Comparison of ENCODE assay signal across 21 cellular contexts in genomic region chr7:101898019-101898575, GRCh38.
DNase-seq lines count a peak whose midpoint lies in the region; ATAC-seq and TF ChIP-seq lines count a peak whose summit lies in the region.
"Had no signal": no experiment of that assay in that cellular context is flagged by ENCODE, and none has a peak within 500 bp of the region (broad histone marks: within the 10 kb centered on the region; RNA-seq: fewer than 3 reads in every experiment).

No MANE protein-coding gene starts in this region.

- H2BK120ac ChIP-seq in H9 (ENCODE audit: low read depth, low read length, poor library complexity, severe bottlenecking) = no peak overlapping the region

- H2AK5ac ChIP-seq in H9 (ENCODE audit: insufficient read length, low read length) = no peak overlapping the region

- H3K56ac ChIP-seq in H9 (ENCODE audit: insufficient read length, low read depth, low read length) = no peak overlapping the region

- no peak overlapping the region for H2BK15ac ChIP-seq in H9 (ENCODE audit: low read depth, low read length)

- no peak overlapping the region for H4K5ac ChIP-seq in H9 (ENCODE audit: insufficient read length, low read depth, low read length)

- DNase-seq in H9 = no peak
- peak; percentile 7 for DNase-seq in brain pericyte (ENCODE audit: low read depth, low spot score)
- DNase-seq in lower lobe of right lung = peak; percentile 33
- DNase-seq in spleen = peak; percentile 53
- no peak for DNase-seq in foreskin keratinocyte
- DNase-seq in LoVo (ENCODE audit: low spot score) = no peak
- no peak for DNase-seq in activated T-helper 1 cell treated with anti-CD3 and anti-CD28 coated beads, Interleukin-12 subunit alpha, Interleukin-12 subunit beta, Interleukin-2, Interleukin-4 antibody, amounts not matched to agents 30 ng/mL and 10 ng/mL and 1 ng/mL, durations not matched to agents 14 hours and 24 hours and 36 hours (ENCODE audit: low spot score)
- DNase-seq: activated CD4-positive, alpha-beta T cell treated with anti-CD3 and anti-CD28 coated beads for 48 hours; activated CD8-positive, alpha-beta memory T cell treated with anti-CD3 and anti-CD28 coated beads, Interleukin-2, amount 50 U/mL, for 4 hours; activated gamma-delta T cell treated with Interleukin-2 at 50 U/mL for 16 hours; amniotic stem cell; GOT3; immature natural killer cell; MM.1S; naive B cell; NCI-H1694 treated with DMSO at 0.1 percent for 48 hours; NCI-H2227 treated with DMSO at 0.1 percent for 48 hours; posterior cingulate gyrus; stimulated activated naive B cell treated with anti-CD40 and anti-IgM and Interleukin-4, amounts not matched to agents 10 μg/mL and 1 μg/mL and 100 μg/mL, for 72 hours; SW 1271; upper lobe of left lung had no signal

- peak in 1 of 2 donors; percentile 36 for ATAC-seq in lower lobe of right lung
- ATAC-seq in foreskin keratinocyte = no peak
- ATAC-seq: stimulated activated naive B cell treated with anti-CD40 and anti-IgM and Interleukin-4, amounts not matched to agents 10 μg/mL and 1 μg/mL and 100 μg/mL, for 72 hours had no signal

- H3K27me3 ChIP-seq in H9 (ENCODE audit: insufficient read depth, low read length) (no peaks in the 10 kb centered on the region), lower lobe of right lung (ENCODE audit: low read depth) (no peaks in the 10 kb centered on the region), spleen (replicated peaks in 1 of 7) (no peaks in the 10 kb centered on the region), foreskin keratinocyte (no peaks in the 10 kb centered on the region)
- H3K27me3 ChIP-seq: upper lobe of left lung had no signal

- no peak for TF ChIP-seq CTCF in H9 (conservative IDR thresholded peaks at IDR 0.05)
- no peak for TF ChIP-seq CTCF in lower lobe of right lung (IDR thresholded peaks at IDR 0.05)
- TF ChIP-seq CTCF in spleen (IDR thresholded peaks at IDR 0.05 in 8 of 11, conservative IDR thresholded peaks at IDR 0.05 in 3 of 11) = no peak
- no peak for TF ChIP-seq CTCF in foreskin keratinocyte (conservative IDR thresholded peaks at IDR 0.05)

- no peak for TF ChIP-seq POLR2A in spleen (IDR thresholded peaks at IDR 0.05)

- no peak overlapping the region for H3K4me3 ChIP-seq in lower lobe of right lung
- H3K4me3 ChIP-seq in spleen = no peak overlapping the region
- H3K4me3 ChIP-seq: upper lobe of left lung had no signal

- no peak overlapping the region for H4K91ac ChIP-seq in H9 (ENCODE audit: insufficient read length, low read depth, low read length)

- H3K36me3 ChIP-seq in lower lobe of right lung (no peaks in the 10 kb centered on the region), spleen (peaks cover 0 to 9% (median 0%) of the 10 kb centered on the region in 6 donors)
- H3K36me3 ChIP-seq: upper lobe of left lung had no signal

- no peak overlapping the region for H3K23ac ChIP-seq in H9 (ENCODE audit: insufficient read length, low read depth, low read length)

- H3K4me1 ChIP-seq in H9 (ENCODE audit: insufficient read depth, low read length) (no peaks in the 10 kb centered on the region), lower lobe of right lung (peaks cover 19% of the 10 kb centered on the region), spleen (peaks cover 0 to 35% (median 2%) of the 10 kb centered on the region in 6 donors), foreskin keratinocyte (no peaks in the 10 kb centered on the region)

- H4K8ac ChIP-seq in H9 (replicated peaks; ENCODE audit: insufficient read length, low read depth, low read length) = no peak overlapping the region

- peaks cover 33% of the 10 kb centered on the region; the same call in 1 of the 2 replicates for H3K79me2 ChIP-seq in H9 (ENCODE audit: insufficient read depth, low read length)

- H3K4me2 ChIP-seq in H9 (ENCODE audit: insufficient read depth, insufficient read length, low read length) = no peak overlapping the region

- peaks cover 31 to 37% of the 10 kb centered on the region in 2 experiments for H3K4me1 Mint-ChIP-seq in H9
- no peaks in the 10 kb centered on the region for H3K4me1 Mint-ChIP-seq in activated T-helper 1 cell treated with anti-CD3 and anti-CD28 coated beads, Interleukin-12 subunit alpha, Interleukin-12 subunit beta, Interleukin-2, Interleukin-4 antibody, amounts not matched to agents 30 ng/mL and 10 ng/mL and 1 ng/mL, durations not matched to agents 14 hours and 24 hours and 36 hours (ENCODE audit: low read depth)

- H3K27ac ChIP-seq in H9 (ENCODE audit: insufficient read length, low read depth, low read length) = no peak overlapping the region
- peak overlapping the region; percentile 4 for H3K27ac ChIP-seq in lower lobe of right lung
- H3K27ac ChIP-seq in spleen = no peak overlapping the region
- no peak overlapping the region for H3K27ac ChIP-seq in foreskin keratinocyte
- H3K27ac ChIP-seq: upper lobe of left lung had no signal

- no peak overlapping the region for H3K9ac ChIP-seq in H9 (ENCODE audit: extremely low read depth, insufficient read length, low read length)

- no peaks in the 10 kb centered on the region for H3K9me3 ChIP-seq in H9 (ENCODE audit: control insufficient read depth, low read depth, low read length)
- H3K9me3 ChIP-seq in lower lobe of right lung = no peaks in the 10 kb centered on the region
- no peaks in the 10 kb centered on the region for H3K9me3 ChIP-seq in spleen
- H3K9me3 ChIP-seq: upper lobe of left lung had no signal

- no peak overlapping the region for H2BK12ac ChIP-seq in H9 (ENCODE audit: insufficient read length, low read depth, low read length)

- H3T11ph ChIP-seq in H9 (ENCODE audit: low read length) = no peak overlapping the region

- peaks cover 11% of the 10 kb centered on the region for H3K79me1 ChIP-seq in H9 (ENCODE audit: insufficient read depth, low read depth, low read length, poor library complexity, severe bottlenecking)

- H3K23me2 ChIP-seq in H9 (ENCODE audit: insufficient read length, low read depth, low read length, poor library complexity, severe bottlenecking) = no peaks in the 10 kb centered on the region

- H2BK20ac ChIP-seq in H9 (ENCODE audit: low read depth, low read length, poor library complexity, severe bottlenecking) = no peak overlapping the region

- WGBS in H9 (ENCODE audit: extremely low coverage, insufficient read length, low lambda C conversion rate) = no CpG with 5 or more reads among the region's 13 CpGs
- WGBS in spleen, 5 donors = 82 to 90% (median 85%) methylated on average over 13 of the region's 13 CpGs

- H3K9me3 Mint-ChIP-seq in H9 = no peaks in the 10 kb centered on the region
- no peaks in the 10 kb centered on the region for H3K9me3 Mint-ChIP-seq in activated T-helper 1 cell treated with anti-CD3 and anti-CD28 coated beads, Interleukin-12 subunit alpha, Interleukin-12 subunit beta, Interleukin-2, Interleukin-4 antibody, amounts not matched to agents 30 ng/mL and 10 ng/mL and 1 ng/mL, durations not matched to agents 14 hours and 24 hours and 36 hours
- H3K9me3 Mint-ChIP-seq: immature natural killer cell; naive B cell; stimulated activated naive B cell treated with anti-CD40 and anti-IgM and Interleukin-4, amounts not matched to agents 10 μg/mL and 1 μg/mL and 100 μg/mL, for 72 hours had no signal

- H2AFZ ChIP-seq in H9 (ENCODE audit: low read length) = no peak overlapping the region

- no peak overlapping the region for H3K18ac ChIP-seq in H9 (ENCODE audit: insufficient read length, low read depth, low read length)

- H3K4me3 Mint-ChIP-seq in H9 = no peak overlapping the region
- no peak overlapping the region for H3K4me3 Mint-ChIP-seq in activated T-helper 1 cell treated with anti-CD3 and anti-CD28 coated beads, Interleukin-12 subunit alpha, Interleukin-12 subunit beta, Interleukin-2, Interleukin-4 antibody, amounts not matched to agents 30 ng/mL and 10 ng/mL and 1 ng/mL, durations not matched to agents 14 hours and 24 hours and 36 hours
- H3K4me3 Mint-ChIP-seq: immature natural killer cell; naive B cell; stimulated activated naive B cell treated with anti-CD40 and anti-IgM and Interleukin-4, amounts not matched to agents 10 μg/mL and 1 μg/mL and 100 μg/mL, for 72 hours had no signal

- H2BK5ac ChIP-seq in H9 (ENCODE audit: insufficient read length, low read length) = no peak overlapping the region

- no peak overlapping the region for H3K4ac ChIP-seq in H9 (ENCODE audit: low read depth, low read length)

- H3K27ac Mint-ChIP-seq in H9 = peak overlapping the region; percentile 44 to 85 (median 72); a peak in 3 of 7 replicates
- H3K27ac Mint-ChIP-seq in activated T-helper 1 cell treated with anti-CD3 and anti-CD28 coated beads, Interleukin-12 subunit alpha, Interleukin-12 subunit beta, Interleukin-2, Interleukin-4 antibody, amounts not matched to agents 30 ng/mL and 10 ng/mL and 1 ng/mL, durations not matched to agents 14 hours and 24 hours and 36 hours = no peak overlapping the region
- H3K27ac Mint-ChIP-seq: immature natural killer cell had no signal

- intact Hi-C loops in lower lobe of right lung (cut with DNase I) (no loop called here), spleen (cut with DNase I; ENCODE audit: low total_unique reads) (no loop called here)
- intact Hi-C loops in activated T-helper 1 cell treated with anti-CD3 and anti-CD28 coated beads, Interleukin-12 subunit alpha, Interleukin-12 subunit beta, Interleukin-2, Interleukin-4 antibody, amounts not matched to agents 30 ng/mL and 10 ng/mL and 1 ng/mL, durations not matched to agents 14 hours and 24 hours and 36 hours (cut with micrococcal nuclease) = no loop called here

- H3K14ac ChIP-seq in H9 (ENCODE audit: insufficient read depth, low read length) = no peak overlapping the region

- peaks cover 0 to 4% (median 0%) of the 10 kb centered on the region in 3 experiments; a peak in 2 of 7 replicates for H3K36me3 Mint-ChIP-seq in H9 (ENCODE audit: insufficient read depth in 1 of 3, low read depth in 3 of 3)
- no peaks in the 10 kb centered on the region for H3K36me3 Mint-ChIP-seq in activated T-helper 1 cell treated with anti-CD3 and anti-CD28 coated beads, Interleukin-12 subunit alpha, Interleukin-12 subunit beta, Interleukin-2, Interleukin-4 antibody, amounts not matched to agents 30 ng/mL and 10 ng/mL and 1 ng/mL, durations not matched to agents 14 hours and 24 hours and 36 hours (ENCODE audit: low read depth)
- H3K36me3 Mint-ChIP-seq: immature natural killer cell; naive B cell; stimulated activated naive B cell treated with anti-CD40 and anti-IgM and Interleukin-4, amounts not matched to agents 10 μg/mL and 1 μg/mL and 100 μg/mL, for 72 hours had no signal

- H4K20me1 ChIP-seq in H9 (ENCODE audit: control insufficient read depth, insufficient read depth, insufficient read length) = no peaks in the 10 kb centered on the region

- no peaks in the 10 kb centered on the region for H3K27me3 Mint-ChIP-seq in H9 (ENCODE audit: low read depth)
- no peaks in the 10 kb centered on the region for H3K27me3 Mint-ChIP-seq in activated T-helper 1 cell treated with anti-CD3 and anti-CD28 coated beads, Interleukin-12 subunit alpha, Interleukin-12 subunit beta, Interleukin-2, Interleukin-4 antibody, amounts not matched to agents 30 ng/mL and 10 ng/mL and 1 ng/mL, durations not matched to agents 14 hours and 24 hours and 36 hours (ENCODE audit: insufficient read depth)
- H3K27me3 Mint-ChIP-seq: naive B cell; stimulated activated naive B cell treated with anti-CD40 and anti-IgM and Interleukin-4, amounts not matched to agents 10 μg/mL and 1 μg/mL and 100 μg/mL, for 72 hours had no signal

Comparison
In these comparisons a context has a peak if more than half of its experiments do, and no peak if none do; other contexts are left out.
1. DNase-seq: peak in brain pericyte (single experiment), lower lobe of right lung (single experiment) and spleen (single experiment); none in H9 (single experiment), foreskin keratinocyte (0 of 2), LoVo (single experiment) and activated T-helper 1 cell treated with anti-CD3 and anti-CD28 coated beads, Interleukin-12 subunit alpha, Interleukin-12 subunit beta, Interleukin-2, Interleukin-4 antibody, amounts not matched to agents 30 ng/mL and 10 ng/mL and 1 ng/mL, durations not matched to agents 14 hours and 24 hours and 36 hours (single experiment).